Comparison of ENCODE assay signal across 9 cellular contexts in genomic region chr1:59043796-59044195, GRCh38.
DNase-seq lines count a peak whose midpoint lies in the region; ATAC-seq and TF ChIP-seq lines count a peak whose summit lies in the region.
"Had no signal": no experiment of that assay in that cellular context is flagged by ENCODE, and none has a peak within 500 bp of the region (broad histone marks: within the 10 kb centered on the region; RNA-seq: fewer than 3 reads in every experiment).

No MANE protein-coding gene starts in this region.

- TF ChIP-seq CTCF in astrocyte of the spinal cord (IDR thresholded peaks at IDR 0.05; ENCODE audit: low read depth, low read length) = no peak

- in situ Hi-C loops in astrocyte of the spinal cord (cut with HindIII; ENCODE audit: low sequenced_read_pairs) = no loop called here

- H3K4me3 ChIP-seq in astrocyte of the spinal cord (ENCODE audit: low read depth, low read length) = no peak overlapping the region
- H3K4me3 ChIP-seq: dorsolateral prefrontal cortex had no signal

- ATAC-seq in GM18517 (IDR thresholded peaks at IDR 0.05; ENCODE audit: unreplicated experiment) (no peak), GM18511 (IDR thresholded peaks at IDR 0.05; ENCODE audit: unreplicated experiment) (no peak)

- DNase-seq in HK-2 (ENCODE audit: unreplicated experiment) (peak; percentile 61), astrocyte of the spinal cord (ENCODE audit: low read depth, low spot score) (peak; percentile 55), left kidney (ENCODE audit: low read depth, low spot score) (peak; percentile 50), stromal cell of bone marrow (ENCODE audit: low read depth) (peak; percentile 84), NCI-H748 treated with DMSO at 0.1 percent for 48 hours (lab: John Stamatoyannopoulos, UW) (no peak)
- no peak for DNase-seq in activated CD8-positive, alpha-beta memory T cell treated with anti-CD3 and anti-CD28 coated beads for 24 hours
- DNase-seq: dorsolateral prefrontal cortex had no signal

Comparison
In these comparisons a context has a peak if more than half of its experiments do, and no peak if none do; other contexts are left out.
1. DNase-seq: peak in HK-2 (single experiment), astrocyte of the spinal cord (single experiment), left kidney (single experiment) and stromal cell of bone marrow (single experiment); none in NCI-H748 treated with DMSO at 0.1 percent for 48 hours (single experiment) and activated CD8-positive, alpha-beta memory T cell treated with anti-CD3 and anti-CD28 coated beads for 24 hours (single experiment).